8 cellular contexts compared by ENCODE assay signal in genomic region chr17:352421-353212, GRCh38. TPM values are rescaled to one million over a fixed set of nuclear protein-coding genes. Genes with fewer than 3 reads are reported as not detected.
DNase-seq lines count a peak whose midpoint lies in the region; ATAC-seq, FAIRE-seq and TF ChIP-seq lines count a peak whose summit lies in the region.

RPH3AL (minus strand) TSS chr17:352807; CDS start chr17:327543, 25,264 bp downstream.

- H3K9me3 Mint-ChIP-seq in T-helper 2 cell treated with Interferon-gamma antibody and Interleukin-4, amounts not matched to agents 5 μg/mL and 100 μg/mL, for 36 hours, result peaks cover 10% of the 10 kb centered on the region

- DNase-seq in BE2C (peak; percentile 25), NCI-H2227 (lab: John Stamatoyannopoulos, UW; ENCODE audit: unreplicated experiment) (peak; percentile 69), ecto neural progenitor cell (ENCODE audit: low spot score) (peak; percentile 55), GM19239 (ENCODE audit: insufficient read length, low spot score) (no peak)
- DNase-seq in T-helper 2 cell treated with Interferon-gamma antibody and Interleukin-4, amounts not matched to agents 5 μg/mL and 100 μg/mL, for 36 hours (ENCODE audit: low spot score), result no peak

- H3K4me1 Mint-ChIP-seq in T-helper 2 cell treated with Interferon-gamma antibody and Interleukin-4, amounts not matched to agents 5 μg/mL and 100 μg/mL, for 36 hours (ENCODE audit: low read depth), result no peaks in the 10 kb centered on the region

- FAIRE-seq in GM19239 (lab: Jason Lieb, UNC), result no peak

- H3K27ac ChIP-seq in muscle layer of colon (ENCODE audit: low read depth, low read length), result peak within 1 kb of the TSS; percentile 34

- ATAC-seq in HG03159 (IDR thresholded peaks at IDR 0.05; ENCODE audit: unreplicated experiment), result no peak
- no peak for ATAC-seq in HG02970 (IDR thresholded peaks at IDR 0.05; ENCODE audit: low FRiP score, unreplicated experiment)

- H3K9me3 ChIP-seq in BE2C, result no peaks in the 10 kb centered on the region
- H3K9me3 ChIP-seq in muscle layer of colon (ENCODE audit: low read length), result no peaks in the 10 kb centered on the region

- no peak within 1 kb of the TSS for H3K4me3 ChIP-seq in BE2C (ENCODE audit: low read depth, low read length)
- no peak within 1 kb of the TSS for H3K4me3 ChIP-seq in muscle layer of colon (ENCODE audit: low read depth in 1 of 2, low read length in 2 of 2)

- no peaks in the 10 kb centered on the region for H3K27me3 ChIP-seq in BE2C
- H3K27me3 ChIP-seq in muscle layer of colon (ENCODE audit: control insufficient read depth in 1 of 2, insufficient read depth in 2 of 2, low read length in 2 of 2), result no peaks in the 10 kb centered on the region

- H3K27ac Mint-ChIP-seq in T-helper 2 cell treated with Interferon-gamma antibody and Interleukin-4, amounts not matched to agents 5 μg/mL and 100 μg/mL, for 36 hours, result no peak within 1 kb of the TSS

- TF ChIP-seq CTCF in BE2C (IDR thresholded peaks at IDR 0.05; ENCODE audit: low read depth, low read length), result no peak

- H3K36me3 ChIP-seq in BE2C (no peaks in the 10 kb centered on the region), muscle layer of colon (ENCODE audit: insufficient read depth, low read length) (no peaks in the 10 kb centered on the region)

- no peak within 1 kb of the TSS for H3K4me3 Mint-ChIP-seq in T-helper 2 cell treated with Interferon-gamma antibody and Interleukin-4, amounts not matched to agents 5 μg/mL and 100 μg/mL, for 36 hours

- peaks cover 2% of the 10 kb centered on the region for H3K36me3 Mint-ChIP-seq in T-helper 2 cell treated with Interferon-gamma antibody and Interleukin-4, amounts not matched to agents 5 μg/mL and 100 μg/mL, for 36 hours (ENCODE audit: low read depth)

- H3K9ac ChIP-seq in muscle layer of colon (ENCODE audit: low read length), result no peak within 1 kb of the TSS

- H3K27me3 Mint-ChIP-seq in T-helper 2 cell treated with Interferon-gamma antibody and Interleukin-4, amounts not matched to agents 5 μg/mL and 100 μg/mL, for 36 hours (ENCODE audit: low read depth), result no peaks in the 10 kb centered on the region

- H3K4me1 ChIP-seq in BE2C (no peaks in the 10 kb centered on the region), muscle layer of colon (ENCODE audit: insufficient read depth, low read length) (no peaks in the 10 kb centered on the region)

RNA-seq across cellular contexts. Expression of gene RPH3AL, which starts in this region (rescaled TPM):
- 1.7 TPM for polyA plus RNA-seq in BE2C (2012; ENCODE audit: insufficient read depth, insufficient read length, low read depth)

Comparison
In these comparisons a context has a peak if more than half of its experiments do, and no peak if none do; other contexts are left out.
1. DNase-seq: peak in BE2C (single experiment), NCI-H2227 (single experiment) and ecto neural progenitor cell (single experiment); none in T-helper 2 cell treated with Interferon-gamma antibody and Interleukin-4, amounts not matched to agents 5 μg/mL and 100 μg/mL, for 36 hours (single experiment) and GM19239 (single experiment).